Comparison of ENCODE assay signal across 1 cellular context in the genomic region with DNA sequence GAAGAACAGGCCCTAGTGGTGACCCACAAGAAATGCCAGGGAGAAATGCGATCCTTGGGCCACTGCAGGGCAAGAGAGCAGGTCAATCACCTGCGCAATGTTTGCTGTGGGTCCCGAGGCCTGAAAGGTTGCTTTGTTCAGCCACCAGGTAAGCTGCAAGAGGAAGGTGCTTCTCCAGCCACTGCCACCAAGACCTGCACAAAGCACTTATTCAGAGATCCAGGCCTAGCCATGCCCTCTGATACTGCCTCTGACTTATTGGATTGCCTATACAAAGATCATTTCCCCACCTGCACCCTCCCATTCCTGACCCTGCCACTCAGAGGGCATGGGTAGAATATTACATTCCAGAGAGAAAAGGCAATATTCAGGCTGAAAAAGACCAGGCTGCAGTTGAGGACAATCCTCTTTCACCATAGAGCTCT.
TF ChIP-seq lines count a peak whose summit lies in the region.

No MANE protein-coding gene starts in this region.

TF ChIP-seq in HepG2, 621 proteins besides CTCF, POLR2A, EP300 and RAD21 (continued from another document and continues in another):
- TF ChIP-seq, protein P1, sequence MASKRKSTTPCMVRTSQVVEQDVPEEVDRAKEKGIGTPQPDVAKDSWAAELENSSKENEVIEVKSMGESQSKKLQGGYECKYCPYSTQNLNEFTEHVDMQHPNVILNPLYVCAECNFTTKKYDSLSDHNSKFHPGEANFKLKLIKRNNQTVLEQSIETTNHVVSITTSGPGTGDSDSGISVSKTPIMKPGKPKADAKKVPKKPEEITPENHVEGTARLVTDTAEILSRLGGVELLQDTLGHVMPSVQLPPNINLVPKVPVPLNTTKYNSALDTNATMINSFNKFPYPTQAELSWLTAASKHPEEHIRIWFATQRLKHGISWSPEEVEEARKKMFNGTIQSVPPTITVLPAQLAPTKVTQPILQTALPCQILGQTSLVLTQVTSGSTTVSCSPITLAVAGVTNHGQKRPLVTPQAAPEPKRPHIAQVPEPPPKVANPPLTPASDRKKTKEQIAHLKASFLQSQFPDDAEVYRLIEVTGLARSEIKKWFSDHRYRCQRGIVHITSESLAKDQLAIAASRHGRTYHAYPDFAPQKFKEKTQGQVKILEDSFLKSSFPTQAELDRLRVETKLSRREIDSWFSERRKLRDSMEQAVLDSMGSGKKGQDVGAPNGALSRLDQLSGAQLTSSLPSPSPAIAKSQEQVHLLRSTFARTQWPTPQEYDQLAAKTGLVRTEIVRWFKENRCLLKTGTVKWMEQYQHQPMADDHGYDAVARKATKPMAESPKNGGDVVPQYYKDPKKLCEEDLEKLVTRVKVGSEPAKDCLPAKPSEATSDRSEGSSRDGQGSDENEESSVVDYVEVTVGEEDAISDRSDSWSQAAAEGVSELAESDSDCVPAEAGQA (IDR thresholded peaks at IDR 0.05; ENCODE audit: low read depth), result no peak
- TF ChIP-seq, protein P1 (CRISPR knock-in tag; IDR thresholded peaks at IDR 0.05; ENCODE audit: borderline replicate concordance), result no peak
- no peak for TF ChIP-seq RNF219 (CRISPR knock-in tag; IDR thresholded peaks at IDR 0.05)
- no peak for TF ChIP-seq MYNN (CRISPR knock-in tag; IDR thresholded peaks at IDR 0.05; ENCODE audit: low read depth)
- no peak; the same call in 1 of the 2 replicates for TF ChIP-seq SOX13 (IDR thresholded peaks at IDR 0.05)
- TF ChIP-seq SOX13 (CRISPR knock-in tag; conservative IDR thresholded peaks at IDR 0.05 in 1 of 2, IDR thresholded peaks at IDR 0.05 in 1 of 2), result peak in 1 of 2 experiments; percentile 78; a peak in 2 of 4 replicates
- no peak for TF ChIP-seq FOXA1 (IDR thresholded peaks at IDR 0.05)
- peak; percentile 70 for TF ChIP-seq FOXA1 (CRISPR knock-in tag; IDR thresholded peaks at IDR 0.05)
- no peak for TF ChIP-seq IKZF1 (IDR thresholded peaks at IDR 0.05)
- TF ChIP-seq REPIN1 (CRISPR knock-in tag; IDR thresholded peaks at IDR 0.05; ENCODE audit: borderline replicate concordance, low read depth), result peak; percentile 38; the same call in 1 of the 2 replicates
- no peak for TF ChIP-seq ZNF790 (CRISPR knock-in tag; IDR thresholded peaks at IDR 0.05; ENCODE audit: borderline replicate concordance)
- no peak for TF ChIP-seq TCF12 (IDR thresholded peaks at IDR 0.05)
- TF ChIP-seq TCF12 (CRISPR knock-in tag; IDR thresholded peaks at IDR 0.05), result 0 out of 2 replicates have a peak, but pooled peaks have one; percentile 32
- TF ChIP-seq, protein P2, sequence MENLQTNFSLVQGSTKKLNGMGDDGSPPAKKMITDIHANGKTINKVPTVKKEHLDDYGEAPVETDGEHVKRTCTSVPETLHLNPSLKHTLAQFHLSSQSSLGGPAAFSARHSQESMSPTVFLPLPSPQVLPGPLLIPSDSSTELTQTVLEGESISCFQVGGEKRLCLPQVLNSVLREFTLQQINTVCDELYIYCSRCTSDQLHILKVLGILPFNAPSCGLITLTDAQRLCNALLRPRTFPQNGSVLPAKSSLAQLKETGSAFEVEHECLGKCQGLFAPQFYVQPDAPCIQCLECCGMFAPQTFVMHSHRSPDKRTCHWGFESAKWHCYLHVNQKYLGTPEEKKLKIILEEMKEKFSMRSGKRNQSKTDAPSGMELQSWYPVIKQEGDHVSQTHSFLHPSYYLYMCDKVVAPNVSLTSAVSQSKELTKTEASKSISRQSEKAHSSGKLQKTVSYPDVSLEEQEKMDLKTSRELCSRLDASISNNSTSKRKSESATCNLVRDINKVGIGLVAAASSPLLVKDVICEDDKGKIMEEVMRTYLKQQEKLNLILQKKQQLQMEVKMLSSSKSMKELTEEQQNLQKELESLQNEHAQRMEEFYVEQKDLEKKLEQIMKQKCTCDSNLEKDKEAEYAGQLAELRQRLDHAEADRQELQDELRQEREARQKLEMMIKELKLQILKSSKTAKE (CRISPR knock-in tag; IDR thresholded peaks at IDR 0.05; ENCODE audit: borderline replicate concordance), result no peak
- peak; percentile 38; the same call in 1 of the 2 replicates for TF ChIP-seq ZNF644 (CRISPR knock-in tag; IDR thresholded peaks at IDR 0.05; ENCODE audit: low read depth)
- TF ChIP-seq MIXL1 (CRISPR knock-in tag; IDR thresholded peaks at IDR 0.05), result no peak
- TF ChIP-seq HDAC2 (CRISPR knock-in tag; IDR thresholded peaks at IDR 0.05), result 0 out of 2 replicates have a peak, but pooled peaks have one; percentile 13
- TF ChIP-seq HNF4A (CRISPR knock-in tag; IDR thresholded peaks at IDR 0.05), result peak; percentile 79
- TF ChIP-seq NFATC3 (CRISPR knock-in tag; IDR thresholded peaks at IDR 0.05), result no peak
- no peak for TF ChIP-seq SSRP1 (CRISPR knock-in tag; IDR thresholded peaks at IDR 0.05)
- TF ChIP-seq ZNF788 (CRISPR knock-in tag; IDR thresholded peaks at IDR 0.05; ENCODE audit: borderline replicate concordance), result peak; percentile 50; the same call in 1 of the 2 replicates
- TF ChIP-seq SNRNP70 (IDR thresholded peaks at IDR 0.05; ENCODE audit: low read depth, low read length), result no peak
- peak; percentile 45; the same call in 1 of the 2 replicates for TF ChIP-seq CEBPG (CRISPR knock-in tag; IDR thresholded peaks at IDR 0.05)
- TF ChIP-seq HHEX (CRISPR knock-in tag; IDR thresholded peaks at IDR 0.05), result 0 out of 2 replicates have a peak, but pooled peaks have one; percentile 18
- no peak for TF ChIP-seq GTF2F1 (IDR thresholded peaks at IDR 0.05; ENCODE audit: low read length)
- no peak for TF ChIP-seq SRY (CRISPR knock-in tag; IDR thresholded peaks at IDR 0.05)
- TF ChIP-seq ZMYM4 (CRISPR knock-in tag; IDR thresholded peaks at IDR 0.05), result 0 out of 2 replicates have a peak, but pooled peaks have one; percentile 48
- TF ChIP-seq FOXJ3 (CRISPR knock-in tag; IDR thresholded peaks at IDR 0.05; ENCODE audit: borderline replicate concordance), result 0 out of 2 replicates have a peak, but pooled peaks have one; percentile 23
- TF ChIP-seq SALL1 (CRISPR knock-in tag; IDR thresholded peaks at IDR 0.05), result peak; percentile 61; the same call in 1 of the 2 replicates
- TF ChIP-seq NCOR1 (IDR thresholded peaks at IDR 0.05; ENCODE audit: borderline replicate concordance, low read length), result no peak; the same call in 1 of the 2 replicates
- TF ChIP-seq SMARCE1 (IDR thresholded peaks at IDR 0.05; ENCODE audit: borderline replicate concordance), result no peak
- 0 out of 2 replicates have a peak, but pooled peaks have one; percentile 60 for TF ChIP-seq ZNF772 (CRISPR knock-in tag; IDR thresholded peaks at IDR 0.05)
- peak; percentile 46; the same call in 1 of the 2 replicates for TF ChIP-seq EHMT2 (IDR thresholded peaks at IDR 0.05; ENCODE audit: borderline replicate concordance, low read depth, low read length)
- TF ChIP-seq, protein P3, sequence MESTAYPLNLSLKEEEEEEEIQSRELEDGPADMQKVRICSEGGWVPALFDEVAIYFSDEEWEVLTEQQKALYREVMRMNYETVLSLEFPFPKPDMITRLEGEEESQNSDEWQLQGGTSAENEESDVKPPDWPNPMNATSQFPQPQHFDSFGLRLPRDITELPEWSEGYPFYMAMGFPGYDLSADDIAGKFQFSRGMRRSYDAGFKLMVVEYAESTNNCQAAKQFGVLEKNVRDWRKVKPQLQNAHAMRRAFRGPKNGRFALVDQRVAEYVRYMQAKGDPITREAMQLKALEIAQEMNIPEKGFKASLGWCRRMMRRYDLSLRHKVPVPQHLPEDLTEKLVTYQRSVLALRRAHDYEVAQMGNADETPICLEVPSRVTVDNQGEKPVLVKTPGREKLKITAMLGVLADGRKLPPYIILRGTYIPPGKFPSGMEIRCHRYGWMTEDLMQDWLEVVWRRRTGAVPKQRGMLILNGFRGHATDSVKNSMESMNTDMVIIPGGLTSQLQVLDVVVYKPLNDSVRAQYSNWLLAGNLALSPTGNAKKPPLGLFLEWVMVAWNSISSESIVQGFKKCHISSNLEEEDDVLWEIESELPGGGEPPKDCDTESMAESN (CRISPR knock-in tag; conservative IDR thresholded peaks at IDR 0.05), result peak; percentile 62; the same call in 1 of the 2 replicates
- no peak for TF ChIP-seq ZFP41 (CRISPR knock-in tag; IDR thresholded peaks at IDR 0.05; ENCODE audit: borderline replicate concordance)
- 0 out of 2 replicates have a peak, but pooled peaks have one; percentile 11 for TF ChIP-seq TOPORS (CRISPR knock-in tag; IDR thresholded peaks at IDR 0.05)
- no peak for TF ChIP-seq ZNF776 (CRISPR knock-in tag; IDR thresholded peaks at IDR 0.05)
- TF ChIP-seq, protein P4, sequence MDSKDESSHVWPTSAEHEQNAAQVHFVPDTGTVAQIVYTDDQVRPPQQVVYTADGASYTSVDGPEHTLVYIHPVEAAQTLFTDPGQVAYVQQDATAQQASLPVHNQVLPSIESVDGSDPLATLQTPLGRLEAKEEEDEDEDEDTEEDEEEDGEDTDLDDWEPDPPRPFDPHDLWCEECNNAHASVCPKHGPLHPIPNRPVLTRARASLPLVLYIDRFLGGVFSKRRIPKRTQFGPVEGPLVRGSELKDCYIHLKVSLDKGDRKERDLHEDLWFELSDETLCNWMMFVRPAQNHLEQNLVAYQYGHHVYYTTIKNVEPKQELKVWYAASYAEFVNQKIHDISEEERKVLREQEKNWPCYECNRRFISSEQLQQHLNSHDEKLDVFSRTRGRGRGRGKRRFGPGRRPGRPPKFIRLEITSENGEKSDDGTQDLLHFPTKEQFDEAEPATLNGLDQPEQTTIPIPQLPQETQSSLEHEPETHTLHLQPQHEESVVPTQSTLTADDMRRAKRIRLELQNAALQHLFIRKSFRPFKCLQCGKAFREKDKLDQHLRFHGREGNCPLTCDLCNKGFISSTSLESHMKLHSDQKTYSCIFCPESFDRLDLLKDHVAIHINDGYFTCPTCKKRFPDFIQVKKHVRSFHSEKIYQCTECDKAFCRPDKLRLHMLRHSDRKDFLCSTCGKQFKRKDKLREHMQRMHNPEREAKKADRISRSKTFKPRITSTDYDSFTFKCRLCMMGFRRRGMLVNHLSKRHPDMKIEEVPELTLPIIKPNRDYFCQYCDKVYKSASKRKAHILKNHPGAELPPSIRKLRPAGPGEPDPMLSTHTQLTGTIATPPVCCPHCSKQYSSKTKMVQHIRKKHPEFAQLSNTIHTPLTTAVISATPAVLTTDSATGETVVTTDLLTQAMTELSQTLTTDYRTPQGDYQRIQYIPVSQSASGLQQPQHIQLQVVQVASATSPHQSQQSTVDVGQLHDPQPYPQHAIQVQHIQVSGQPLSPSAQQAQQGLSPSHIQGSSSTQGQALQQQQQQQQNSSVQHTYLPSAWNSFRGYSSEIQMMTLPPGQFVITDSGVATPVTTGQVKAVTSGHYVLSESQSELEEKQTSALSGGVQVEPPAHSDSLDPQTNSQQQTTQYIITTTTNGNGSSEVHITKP (CRISPR knock-in tag; IDR thresholded peaks at IDR 0.05; ENCODE audit: low read depth), result no peak
- TF ChIP-seq, protein P5, sequence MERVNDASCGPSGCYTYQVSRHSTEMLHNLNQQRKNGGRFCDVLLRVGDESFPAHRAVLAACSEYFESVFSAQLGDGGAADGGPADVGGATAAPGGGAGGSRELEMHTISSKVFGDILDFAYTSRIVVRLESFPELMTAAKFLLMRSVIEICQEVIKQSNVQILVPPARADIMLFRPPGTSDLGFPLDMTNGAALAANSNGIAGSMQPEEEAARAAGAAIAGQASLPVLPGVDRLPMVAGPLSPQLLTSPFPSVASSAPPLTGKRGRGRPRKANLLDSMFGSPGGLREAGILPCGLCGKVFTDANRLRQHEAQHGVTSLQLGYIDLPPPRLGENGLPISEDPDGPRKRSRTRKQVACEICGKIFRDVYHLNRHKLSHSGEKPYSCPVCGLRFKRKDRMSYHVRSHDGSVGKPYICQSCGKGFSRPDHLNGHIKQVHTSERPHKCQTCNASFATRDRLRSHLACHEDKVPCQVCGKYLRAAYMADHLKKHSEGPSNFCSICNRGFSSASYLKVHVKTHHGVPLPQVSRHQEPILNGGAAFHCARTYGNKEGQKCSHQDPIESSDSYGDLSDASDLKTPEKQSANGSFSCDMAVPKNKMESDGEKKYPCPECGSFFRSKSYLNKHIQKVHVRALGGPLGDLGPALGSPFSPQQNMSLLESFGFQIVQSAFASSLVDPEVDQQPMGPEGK (CRISPR knock-in tag; IDR thresholded peaks at IDR 0.05), result peak; percentile 22; the same call in 1 of the 2 replicates
- TF ChIP-seq ZFP37 (CRISPR knock-in tag; IDR thresholded peaks at IDR 0.05; ENCODE audit: borderline replicate concordance), result no peak
- TF ChIP-seq MAZ (IDR thresholded peaks at IDR 0.05; ENCODE audit: borderline replicate concordance, low read depth, low read length), result no peak
- no peak for TF ChIP-seq MAZ (CRISPR knock-in tag; IDR thresholded peaks at IDR 0.05; ENCODE audit: low read depth)
- peak; percentile 43 for TF ChIP-seq BCL6 (CRISPR knock-in tag; IDR thresholded peaks at IDR 0.05)
- TF ChIP-seq SP5 (CRISPR knock-in tag; IDR thresholded peaks at IDR 0.05; ENCODE audit: borderline replicate concordance, low read depth), result peak; percentile 69; the same call in 1 of the 2 replicates
- TF ChIP-seq ZBTB3 (CRISPR knock-in tag; IDR thresholded peaks at IDR 0.05; ENCODE audit: borderline replicate concordance, low read depth), result no peak
- TF ChIP-seq PHF5A (CRISPR knock-in tag; IDR thresholded peaks at IDR 0.05; ENCODE audit: low read depth, unreplicated experiment), result no peak
- no peak for TF ChIP-seq SAFB2 (CRISPR knock-in tag; IDR thresholded peaks at IDR 0.05; ENCODE audit: borderline replicate concordance, low read depth)
- peak; percentile 28; the same call in 1 of the 2 replicates for TF ChIP-seq ZFY (CRISPR knock-in tag; IDR thresholded peaks at IDR 0.05)
